In the genomic region with DNA sequence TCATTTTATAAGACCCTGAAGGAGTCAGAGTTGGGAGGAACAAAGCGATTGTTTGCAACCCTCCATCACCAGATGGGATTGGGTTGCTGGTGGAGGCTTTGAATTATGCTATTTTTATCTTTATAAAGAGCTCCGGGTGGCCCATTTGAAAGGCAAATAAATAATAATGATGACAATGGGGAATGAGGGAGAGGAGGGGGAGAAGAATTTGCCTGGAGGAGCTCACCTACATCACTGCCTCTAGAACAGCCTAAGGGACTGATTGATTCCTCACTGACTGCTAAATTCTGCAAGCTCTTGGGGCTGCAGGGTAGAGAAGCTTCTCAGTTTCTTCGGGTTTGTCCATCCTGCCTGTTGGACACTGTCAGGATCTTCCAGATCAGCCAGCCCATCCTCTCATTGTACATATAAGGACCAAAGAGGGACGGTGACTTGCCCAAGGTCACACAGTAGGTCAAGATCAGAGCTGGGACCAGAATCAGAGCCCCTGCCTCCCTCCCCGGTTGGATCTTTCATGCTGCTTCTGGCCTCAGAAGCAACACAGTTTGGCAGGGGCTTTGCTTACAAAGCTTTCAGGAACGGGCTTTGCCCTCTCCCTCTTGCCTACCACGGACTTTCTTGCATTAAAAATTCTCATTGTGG, we compare ENCODE assay signal across 20 cellular contexts.
DNase-seq lines count a peak whose midpoint lies in the region; ATAC-seq and TF ChIP-seq lines count a peak whose summit lies in the region.
"Had no signal": no experiment of that assay in that cellular context is flagged by ENCODE, and none has a peak within 500 bp of the region (broad histone marks: within the 10 kb centered on the region; RNA-seq: fewer than 3 reads in every experiment).

No MANE protein-coding gene starts in this region.

- no peak overlapping the region for H3K4me3 Mint-ChIP-seq in endodermal cell
- H3K4me3 Mint-ChIP-seq in MCF 10A (ENCODE audit: unreplicated experiment), result no peak overlapping the region
- H3K4me3 Mint-ChIP-seq: CD8-positive, alpha-beta T cell; effector memory CD8-positive, alpha-beta T cell; T-helper 17 cell had no signal

- H3K27ac Mint-ChIP-seq in endodermal cell (no peak overlapping the region), MCF 10A (ENCODE audit: low read depth, unreplicated experiment) (no peak overlapping the region)
- H3K27ac Mint-ChIP-seq: CD8-positive, alpha-beta T cell; effector memory CD8-positive, alpha-beta T cell; T-helper 17 cell had no signal

- no peaks in the 10 kb centered on the region for H3K36me3 Mint-ChIP-seq in endodermal cell (ENCODE audit: low read depth)
- H3K36me3 Mint-ChIP-seq in MCF 10A (ENCODE audit: insufficient read depth, unreplicated experiment), result no peaks in the 10 kb centered on the region
- H3K36me3 Mint-ChIP-seq: CD8-positive, alpha-beta T cell had no signal

- H3K27me3 Mint-ChIP-seq in endodermal cell (ENCODE audit: insufficient read depth) (peaks cover 5% of the 10 kb centered on the region), MCF 10A (ENCODE audit: insufficient read depth, unreplicated experiment) (peaks cover 23% of the 10 kb centered on the region)

- H3K27ac ChIP-seq in endodermal cell (ENCODE audit: low read depth, low read length), result peak overlapping the region; percentile 50
- H3K27ac ChIP-seq in spleen, result no peak overlapping the region
- H3K27ac ChIP-seq: body of pancreas, Peyer's patch, SJCRH30, VCaP had no signal

- H3K9me3 Mint-ChIP-seq in endodermal cell, result no peaks in the 10 kb centered on the region
- no peaks in the 10 kb centered on the region for H3K9me3 Mint-ChIP-seq in MCF 10A (ENCODE audit: unreplicated experiment)
- H3K9me3 Mint-ChIP-seq: CD8-positive, alpha-beta T cell; effector memory CD8-positive, alpha-beta T cell had no signal

- no peak overlapping the region for H3K9ac ChIP-seq in endodermal cell (ENCODE audit: extremely low read depth, low read length, poor library complexity, severe bottlenecking)

- no peak overlapping the region for H3K4me3 ChIP-seq in endodermal cell (ENCODE audit: low read length)
- no peak overlapping the region for H3K4me3 ChIP-seq in spleen
- H3K4me3 ChIP-seq: body of pancreas, Peyer's patch, SJCRH30 had no signal

- no peak for ATAC-seq in GM19035 (IDR thresholded peaks at IDR 0.05; ENCODE audit: unreplicated experiment)
- ATAC-seq: body of pancreas; CD8-positive, alpha-beta T cell; effector memory CD8-positive, alpha-beta T cell; left ventricle myocardium superior; T-helper 17 cell had no signal

- H3K4me1 ChIP-seq in endodermal cell (ENCODE audit: control insufficient read depth, insufficient read depth, low read length), result no peaks in the 10 kb centered on the region
- H3K4me1 ChIP-seq in spleen, result no peaks in the 10 kb centered on the region
- H3K4me1 ChIP-seq: body of pancreas, Peyer's patch had no signal

- no peaks in the 10 kb centered on the region for H3K36me3 ChIP-seq in endodermal cell (ENCODE audit: control insufficient read depth, insufficient read depth, low read length)
- H3K36me3 ChIP-seq in spleen, result no peaks in the 10 kb centered on the region
- H3K36me3 ChIP-seq: Peyer's patch, SJCRH30 had no signal

- CTCF ChIA-PET in MCF 10A (lab: Yijun Ruan, JAX), result interaction anchor here (0.6 to 1.1 kb wide), 2 partner anchors 34 to 244 kb away, joined by 3 to 4 read pairs; no protein-coding TSS in a partner anchor

- WGBS in endodermal cell (ENCODE audit: insufficient coverage in 1 of 2, insufficient read length in 1 of 2), 2 experiments, result 58 to 71% methylated on average over 5 to 7 of the region's 7 CpGs
- WGBS in spleen, 5 donors, result 51 to 74% (median 62%) methylated on average over 7 of the region's 7 CpGs

- H3K27me3 ChIP-seq in endodermal cell (ENCODE audit: control insufficient read depth, insufficient read depth, low read length, poor library complexity, severe bottlenecking), result no peaks in the 10 kb centered on the region
- peaks cover 0 to 18% (median 0%) of the 10 kb centered on the region in 7 donors for H3K27me3 ChIP-seq in spleen (replicated peaks in 1 of 7)
- H3K27me3 ChIP-seq: body of pancreas, Peyer's patch had no signal

- TF ChIP-seq POLR2A in spleen (IDR thresholded peaks at IDR 0.05), result no peak

- POLR2A ChIA-PET in MCF 10A (lab: Yijun Ruan, JAX), result no interaction called here

- peaks cover 14% of the 10 kb centered on the region for H3K4me1 Mint-ChIP-seq in endodermal cell
- H3K4me1 Mint-ChIP-seq in MCF 10A (ENCODE audit: insufficient read depth, unreplicated experiment), result no peaks in the 10 kb centered on the region

- no TSS peak for BruUV-seq in MCF 10A (replicated peaks; lab: Mats Ljungman, UMichigan)

- TF ChIP-seq CTCF in endodermal cell (conservative IDR thresholded peaks at IDR 0.05), result no peak
- TF ChIP-seq CTCF in spleen (IDR thresholded peaks at IDR 0.05 in 8 of 11, conservative IDR thresholded peaks at IDR 0.05 in 3 of 11), result no peak
- TF ChIP-seq CTCF in MCF 10A (IDR thresholded peaks at IDR 0.05; ENCODE audit: unreplicated experiment), result no peak

- H3K9me3 ChIP-seq in endodermal cell (ENCODE audit: control insufficient read depth, low read length) (no peaks in the 10 kb centered on the region), spleen (no peaks in the 10 kb centered on the region)
- H3K9me3 ChIP-seq: body of pancreas, Peyer's patch, SJCRH30 had no signal

- DNase-seq in NCI-H1417 (lab: John Stamatoyannopoulos, UW) (peak; percentile 11 to 98 (median 84)), NCI-H2227 treated with DMSO at 0.1 percent for 48 hours (lab: John Stamatoyannopoulos, UW) (peak; percentile 90), endodermal cell (no peak), spleen (peak; percentile 37), mesenteric fat pad (ENCODE audit: low spot score) (no peak), MCF 10A (ENCODE audit: unreplicated experiment) (no peak), NCI-H1694 (lab: John Stamatoyannopoulos, UW) (no peak)
- DNase-seq: activated CD4-positive, alpha-beta T cell treated with anti-CD3 and anti-CD28 coated beads, Interleukin-2, amount 50 U/mL, for 4 hours; activated effector memory CD4-positive, alpha-beta T cell treated with Interleukin-2 at 50 U/mL for 16 hours; body of pancreas; effector memory CD8-positive, alpha-beta T cell; left ventricle myocardium superior; NCI-H2029 treated with DMSO at 0.1 percent for 48 hours; nucleus accumbens; Peyer's patch; SJCRH30; T-helper 17 cell had no signal

- intact Hi-C loops in spleen (cut with DNase I; ENCODE audit: low total_unique reads), result no loop called here
- intact Hi-C loops in MCF 10A (cut with micrococcal nuclease), result no loop called here

Comparison
In these comparisons a context has a peak if more than half of its experiments do, and no peak if none do; other contexts are left out.
1. DNase-seq: peak in NCI-H1417 (3 of 3), NCI-H2227 treated with DMSO at 0.1 percent for 48 hours (single experiment) and spleen (single experiment); none in endodermal cell (single experiment), mesenteric fat pad (single experiment), MCF 10A (single experiment) and NCI-H1694 (single experiment).